In genomic region chr17:56892333-56892732, GRCh38 we compare ENCODE assay signal across 11 cellular contexts. TPM values are rescaled to one million over a fixed set of nuclear protein-coding genes. Genes with fewer than 3 reads are reported as not detected.
DNase-seq lines count a peak whose midpoint lies in the region; ATAC-seq and TF ChIP-seq lines count a peak whose summit lies in the region.
"Had no signal": no experiment of that assay in that cellular context is flagged by ENCODE, and none has a peak within 500 bp of the region (broad histone marks: within the 10 kb centered on the region; RNA-seq: fewer than 3 reads in every experiment).

No MANE protein-coding gene starts in this region.

- H3K4me1 ChIP-seq in HEK293 (ENCODE audit: control insufficient read depth, insufficient read depth, low read length), result no peaks in the 10 kb centered on the region

- no peak overlapping the region for H3K27ac ChIP-seq in HEK293 (ENCODE audit: extremely low read depth, low read depth, low read length)
- H3K27ac ChIP-seq: A549 had no signal

- intact Hi-C loops in Right ventricle myocardium inferior (cut with DNase I), result loop anchor here (5.0 kb wide), 1 partner anchor 45 kb away; no protein-coding TSS in a partner anchor

- no peak for DNase-seq in activated T-cell treated with anti-CD3 and anti-CD28 coated beads, Interleukin-2, amount 50 U/mL, for 72 hours
- DNase-seq in activated T-cell treated with anti-CD3 and anti-CD28 coated beads, Interleukin-2, amount 50 U/mL, for 48 hours, result no peak
- DNase-seq in Right ventricle myocardium inferior (ENCODE audit: missing footprints), result no peak
- no peak for DNase-seq in occipital lobe (lab: John Stamatoyannopoulos, UW)
- DNase-seq: Caco-2 had no signal

- CTCF ChIA-PET in HEK293 (lab: Yijun Ruan, JAX), result interaction anchor here (0.8 kb wide), 1 partner anchor 52 kb away, joined by 3 read pairs; no protein-coding TSS in a partner anchor

- H3K4me3 Mint-ChIP-seq in activated T-cell treated with anti-CD3 and anti-CD28 coated beads, Interleukin-2, amount 50 U/mL, for 72 hours, result no peak overlapping the region
- H3K4me3 Mint-ChIP-seq in activated T-helper 17 cell treated with anti-CD3 and anti-CD28 coated beads, Interleukin-2, amount 50 U/mL, for 72 hours, result no peak overlapping the region
- H3K4me3 Mint-ChIP-seq: CD14-positive monocyte; CD8-positive, alpha-beta memory T cell; IgD-negative memory B cell had no signal

- no peak overlapping the region for H3K4me3 ChIP-seq in HEK293 (ENCODE audit: low read depth, low read length)
- H3K4me3 ChIP-seq: A549 had no signal

- peaks cover 28 to 58% of the 10 kb centered on the region in 2 donors for H3K36me3 Mint-ChIP-seq in activated T-cell treated with anti-CD3 and anti-CD28 coated beads, Interleukin-2, amount 50 U/mL, for 72 hours (ENCODE audit: insufficient read depth in 2 of 2)
- H3K36me3 Mint-ChIP-seq in activated T-helper 17 cell treated with anti-CD3 and anti-CD28 coated beads, Interleukin-2, amount 50 U/mL, for 72 hours (ENCODE audit: low read depth), result peaks cover 100% of the 10 kb centered on the region

- no peaks in the 10 kb centered on the region for H3K27me3 Mint-ChIP-seq in activated T-cell treated with anti-CD3 and anti-CD28 coated beads, Interleukin-2, amount 50 U/mL, for 72 hours (ENCODE audit: low read depth)
- H3K27me3 Mint-ChIP-seq in activated T-helper 17 cell treated with anti-CD3 and anti-CD28 coated beads, Interleukin-2, amount 50 U/mL, for 72 hours, result no peaks in the 10 kb centered on the region
- H3K27me3 Mint-ChIP-seq: CD8-positive, alpha-beta memory T cell; IgD-negative memory B cell had no signal

- peak overlapping the region; percentile 1 for H3K27ac Mint-ChIP-seq in activated T-cell treated with anti-CD3 and anti-CD28 coated beads, Interleukin-2, amount 50 U/mL, for 72 hours
- H3K27ac Mint-ChIP-seq in activated T-helper 17 cell treated with anti-CD3 and anti-CD28 coated beads, Interleukin-2, amount 50 U/mL, for 72 hours, result peak overlapping the region; percentile 1

- H3K4me1 Mint-ChIP-seq in activated T-cell treated with anti-CD3 and anti-CD28 coated beads, Interleukin-2, amount 50 U/mL, for 72 hours (ENCODE audit: low read depth), result peaks cover 11% of the 10 kb centered on the region
- peaks cover 26% of the 10 kb centered on the region for H3K4me1 Mint-ChIP-seq in activated T-helper 17 cell treated with anti-CD3 and anti-CD28 coated beads, Interleukin-2, amount 50 U/mL, for 72 hours

- TF ChIP-seq CTCF in HEK293 (tag by site-specific recombination; IDR thresholded peaks at IDR 0.05), result no peak

- peaks cover 35 to 91% of the 10 kb centered on the region in 2 experiments for H3K36me3 ChIP-seq in HEK293 (ENCODE audit: control insufficient read depth in 2 of 2, insufficient read depth in 1 of 2, low read length in 2 of 2)

- POLR2A ChIA-PET in HEK293 (lab: Yijun Ruan, JAX), result no interaction called here

- no peaks in the 10 kb centered on the region for H3K9me3 ChIP-seq in HEK293 (ENCODE audit: control insufficient read depth, insufficient read depth, low read depth, low read length)
- H3K9me3 ChIP-seq: Caco-2 had no signal

- peaks cover 0 to under 1% of the 10 kb centered on the region in 2 donors for H3K9me3 Mint-ChIP-seq in activated T-cell treated with anti-CD3 and anti-CD28 coated beads, Interleukin-2, amount 50 U/mL, for 72 hours
- peaks cover 2% of the 10 kb centered on the region for H3K9me3 Mint-ChIP-seq in activated T-helper 17 cell treated with anti-CD3 and anti-CD28 coated beads, Interleukin-2, amount 50 U/mL, for 72 hours

- no peak for ATAC-seq in activated T-cell treated with anti-CD3 and anti-CD28 coated beads, Interleukin-2, amount 50 U/mL, for 72 hours (replicated peaks in 1 of 2)
- ATAC-seq in activated T-helper 17 cell treated with anti-CD3 and anti-CD28 coated beads, Interleukin-2, amount 50 U/mL, for 72 hours (replicated peaks), result no peak
- no peak for ATAC-seq in Right ventricle myocardium inferior

TF ChIP-seq in HEK293, 187 proteins besides CTCF, POLR2A, EP300 and RAD21:
- TF ChIP-seq ZNF24 (tag by site-specific recombination; IDR thresholded peaks at IDR 0.05), result no peak
- no peak for TF ChIP-seq ZNF768 (tag by site-specific recombination; IDR thresholded peaks at IDR 0.05)
- TF ChIP-seq ZNF785 (tag by site-specific recombination; IDR thresholded peaks at IDR 0.05), result no peak
- peak; percentile 95 for TF ChIP-seq ZBTB17 (tag by site-specific recombination; IDR thresholded peaks at IDR 0.05)
- TF ChIP-seq ZSCAN30 (tag by site-specific recombination; IDR thresholded peaks at IDR 0.05), result no peak
- peak; percentile 97 for TF ChIP-seq ZNF366 (tag by site-specific recombination; conservative IDR thresholded peaks at IDR 0.05)
- TF ChIP-seq ZNF23 (tag by site-specific recombination; IDR thresholded peaks at IDR 0.05; ENCODE audit: borderline replicate concordance), result no peak
- TF ChIP-seq TSHZ1 (tag by site-specific recombination; IDR thresholded peaks at IDR 0.05; ENCODE audit: borderline replicate concordance), result no peak
TF ChIP-seq in HEK293: peak in this region for 2.

RNA-seq across cellular contexts. Expression of gene TRIM25, which starts 21.5 kb away (rescaled TPM):
- 100 to 1,000 TPM; 197 to 235 TPM for total RNA-seq in activated T-cell treated with anti-CD3 and anti-CD28 coated beads, Interleukin-2, amount 50 U/mL, for 72 hours
- 100 to 1,000 TPM; 121 to 285 TPM for total RNA-seq in activated T-helper 17 cell treated with anti-CD3 and anti-CD28 coated beads, Interleukin-2, amount 50 U/mL, for 72 hours
- 22.5 TPM for total RNA-seq in Right ventricle myocardium inferior
- 1.6 TPM for total RNA-seq in occipital lobe

RNA-seq across cellular contexts. Expression of gene DGKE, which starts 58.4 kb away (rescaled TPM):
- total RNA-seq in activated T-cell treated with anti-CD3 and anti-CD28 coated beads, Interleukin-2, amount 50 U/mL, for 72 hours, result 10 to 100 TPM; 25.0 to 34.6 TPM
- total RNA-seq in activated T-helper 17 cell treated with anti-CD3 and anti-CD28 coated beads, Interleukin-2, amount 50 U/mL, for 72 hours, result 10 to 100 TPM; 44.1 to 49.9 TPM
- 3.0 TPM for total RNA-seq in Right ventricle myocardium inferior
- total RNA-seq in occipital lobe, result 42.0 TPM

RNA-seq across cellular contexts. Expression of gene C17orf67, which starts 58.6 kb away (rescaled TPM):
- 1 to 10 TPM; 4.0 to 4.5 TPM for total RNA-seq in activated T-cell treated with anti-CD3 and anti-CD28 coated beads, Interleukin-2, amount 50 U/mL, for 72 hours
- 1 to 10 TPM; 5.0 to 5.6 TPM for total RNA-seq in activated T-helper 17 cell treated with anti-CD3 and anti-CD28 coated beads, Interleukin-2, amount 50 U/mL, for 72 hours
- total RNA-seq in Right ventricle myocardium inferior (1.1 TPM), occipital lobe (1.9 TPM)
